ENCODE assay signal across 23 cellular contexts in the genomic region with DNA sequence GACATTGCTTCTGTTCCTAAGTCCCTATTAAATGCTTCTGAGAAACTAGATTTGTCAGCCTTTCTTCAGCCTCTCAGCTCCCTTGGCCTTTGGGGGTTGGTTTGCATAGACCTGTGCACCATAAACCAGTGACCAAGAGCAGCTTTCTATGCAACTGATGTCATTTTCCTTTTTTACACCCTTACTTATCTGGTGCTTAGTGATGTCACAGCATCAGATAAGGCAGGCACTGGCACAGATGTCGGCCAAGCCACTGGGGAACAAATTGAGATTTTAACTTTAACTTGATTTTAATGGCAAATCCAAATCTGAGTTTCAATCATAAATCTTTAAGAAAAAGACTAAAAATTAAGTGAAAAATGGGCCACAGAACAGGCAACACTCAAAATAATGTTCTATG. TPM values are rescaled to one million over a fixed set of nuclear protein-coding genes. Genes with fewer than 3 reads are reported as not detected.
DNase-seq lines count a peak whose midpoint lies in the region; ATAC-seq, FAIRE-seq and TF ChIP-seq lines count a peak whose summit lies in the region.
"Had no signal": no experiment of that assay in that cellular context is flagged by ENCODE, and none has a peak within 500 bp of the region (broad histone marks: within the 10 kb centered on the region; RNA-seq: fewer than 3 reads in every experiment).

No MANE protein-coding gene starts in this region.

- TF ChIP-seq CTCF in SK-N-SH (IDR thresholded peaks at IDR 0.05): no peak
- TF ChIP-seq CTCF in K562 (IDR thresholded peaks at IDR 0.05 in 2 of 3, conservative IDR thresholded peaks at IDR 0.05 in 1 of 3; ENCODE audit: insufficient read depth in 2 of 3, low read depth in 1 of 3, low read length in 3 of 3): no peak
- TF ChIP-seq CTCF in lower leg skin (IDR thresholded peaks at IDR 0.05): no peak
- TF ChIP-seq CTCF in dorsolateral prefrontal cortex (IDR thresholded peaks at IDR 0.05 in 54 of 56, conservative IDR thresholded peaks at IDR 0.05 in 2 of 56; ENCODE audit: low read depth in 1 of 56, partially characterized antibody in 56 of 56): no peak

- CTCF ChIA-PET in SK-N-SH (lab: Yijun Ruan, JAX) (no interaction called here), K562 (lab: Yijun Ruan, JAX; ENCODE audit: low intra/inter-chr PET ratio) (no interaction called here)

- POLR2A ChIA-PET in SK-N-SH (lab: Yijun Ruan, JAX) (no interaction called here), K562 (lab: Yijun Ruan, JAX) (no interaction called here)

- H3K79me2 ChIP-seq in SK-N-SH (ENCODE audit: insufficient read depth) (no peaks in the 10 kb centered on the region), Karpas-422 (ENCODE audit: low read length) (no peaks in the 10 kb centered on the region), K562 (ENCODE audit: control insufficient read depth, insufficient read depth, low read length) (no peaks in the 10 kb centered on the region)

- in situ Hi-C loops in K562 (cut with MboI): no loop called here

- H3K9me1 ChIP-seq in K562 (ENCODE audit: control insufficient read depth, insufficient read depth, low read length): no peaks in the 10 kb centered on the region

- H3K4me3 ChIP-seq in SK-N-SH (ENCODE audit: low read depth in 2 of 2, low read length in 1 of 2): no peak overlapping the region
- H3K4me3 ChIP-seq in Karpas-422 (ENCODE audit: low read length): no peak overlapping the region
- no peak overlapping the region for H3K4me3 ChIP-seq in K562
- no peak overlapping the region for H3K4me3 ChIP-seq in lower leg skin (ENCODE audit: low read depth, poor library complexity, severe bottlenecking)
- no peak overlapping the region for H3K4me3 ChIP-seq in dorsolateral prefrontal cortex
- H3K4me3 ChIP-seq: BLaER1, GM23338 had no signal

- H3K4me2 ChIP-seq in SK-N-SH (no peak overlapping the region), Karpas-422 (ENCODE audit: low read depth, low read length, poor library complexity, severe bottlenecking) (no peak overlapping the region), K562 (ENCODE audit: insufficient read depth, low read length) (no peak overlapping the region)
- H3K4me2 ChIP-seq: BLaER1, GM23338 had no signal

- intact Hi-C loops in K562 (cut with micrococcal nuclease): loop anchor here (10.0 kb wide), 1 partner anchor 702 kb away; no protein-coding TSS in a partner anchor
- intact Hi-C loops in lower leg skin (cut with DNase I; ENCODE audit: low total_unique reads): no loop called here
- intact Hi-C loops in dorsolateral prefrontal cortex (cut with DNase I): no loop called here

- TF ChIP-seq POLR2A in K562 (conservative IDR thresholded peaks at IDR 0.05) (no peak), lower leg skin (IDR thresholded peaks at IDR 0.05) (no peak)

- H3K9ac ChIP-seq in SK-N-SH: no peak overlapping the region
- H3K9ac ChIP-seq in Karpas-422 (ENCODE audit: low read length): no peak overlapping the region
- no peak overlapping the region for H3K9ac ChIP-seq in K562 (ENCODE audit: insufficient read depth in 1 of 2, low read depth in 2 of 2, low read length in 2 of 2)
- H3K9ac ChIP-seq: BLaER1 had no signal

- H3K9me3 ChIP-seq in SK-N-SH (no peaks in the 10 kb centered on the region), Karpas-422 (ENCODE audit: low read length) (no peaks in the 10 kb centered on the region), K562 (replicated peaks; ENCODE audit: control insufficient read depth, insufficient read depth, low read depth, low read length) (no peaks in the 10 kb centered on the region; the same call in 1 of the 2 replicates)
- H3K9me3 ChIP-seq: BLaER1, Caco-2 had no signal

- WGBS in SK-N-SH (ENCODE audit: low lambda C conversion rate): 8% methylated on average over 1 of the region's 1 CpG
- WGBS in K562 (ENCODE audit: insufficient coverage, low coverage, missing lambda C conversion rate): 0% methylated on average over 1 of the region's 1 CpG
- 81 to 89% methylated on average over 1 of the region's 1 CpG for WGBS in lower leg skin, 2 donors

- BruUV-seq in K562 (replicated peaks; lab: Mats Ljungman, UMichigan): no TSS peak

- ATAC-seq in SK-N-SH treated with all-trans-retinoic acid at 6 μM for 48 hours (no peak), K562 (no peak)
- ATAC-seq: CD8-positive, alpha-beta T cell; GM23338; HCT116 had no signal

- DNase-seq in SK-N-SH (peak; percentile 29), Karpas-422 (peak; percentile 42), K562 (ENCODE audit: extremely low read depth in 1 of 4, low spot score in 3 of 4) (no peak), NCI-H1694 (lab: John Stamatoyannopoulos, UW) (no peak), lower leg skin (ENCODE audit: low spot score in 2 of 2) (no peak), dorsolateral prefrontal cortex (no peak)
- DNase-seq: Caco-2; CD4-positive, CD25-positive, alpha-beta regulatory T cell; CD8-positive, alpha-beta T cell; DMS153; DND-41; H9; HFFc6 had no signal

- H2AFZ ChIP-seq in SK-N-SH (ENCODE audit: low read depth) (no peak overlapping the region), Karpas-422 (ENCODE audit: low read length) (no peak overlapping the region), K562 (ENCODE audit: low read depth, low read length) (no peak overlapping the region)
- H2AFZ ChIP-seq: GM23338 had no signal

- peaks cover 0 to 2% of the 10 kb centered on the region in 2 experiments; a peak in 1 of 4 replicates for H3K4me1 ChIP-seq in SK-N-SH (ENCODE audit: control insufficient read depth in 1 of 2, insufficient read depth in 2 of 2, low read depth in 1 of 2, low read length in 1 of 2)
- peaks cover 4% of the 10 kb centered on the region; the same call in 1 of the 2 replicates for H3K4me1 ChIP-seq in Karpas-422 (ENCODE audit: low read length)
- no peaks in the 10 kb centered on the region for H3K4me1 ChIP-seq in K562 (replicated peaks in 1 of 2; ENCODE audit: control insufficient read depth in 2 of 2, insufficient read depth in 2 of 2, low read length in 2 of 2)
- H3K4me1 ChIP-seq: BLaER1, Caco-2 had no signal

- FAIRE-seq in K562 (lab: Jason Lieb, UNC): no peak
- FAIRE-seq: A204.1, G401.6, GM18507 had no signal

- H3K27ac ChIP-seq in SK-N-SH (ENCODE audit: low read depth in 2 of 2, low read length in 1 of 2) (no peak overlapping the region), Karpas-422 (ENCODE audit: low read length) (no peak overlapping the region), K562 (ENCODE audit: extremely low read depth, low read depth, low read length) (no peak overlapping the region), dorsolateral prefrontal cortex (no peak overlapping the region)
- H3K27ac ChIP-seq: 22Rv1, BLaER1, C4-2B had no signal

- H3K9me2 ChIP-seq in SK-N-SH (no peaks in the 10 kb centered on the region), Karpas-422 (replicated peaks; ENCODE audit: insufficient read depth, low read length) (no peaks in the 10 kb centered on the region)

- no peak for TF ChIP-seq RAD21 in SK-N-SH (IDR thresholded peaks at IDR 0.05; ENCODE audit: low read length)
- no peak for TF ChIP-seq RAD21 in K562 (CRISPR knock-in tag; conservative IDR thresholded peaks at IDR 0.05 in 1 of 2, IDR thresholded peaks at IDR 0.05 in 1 of 2)

- no peaks in the 10 kb centered on the region for H3K27me3 ChIP-seq in SK-N-SH (ENCODE audit: insufficient read depth)
- H3K27me3 ChIP-seq in Karpas-422 (ENCODE audit: low read length): no peaks in the 10 kb centered on the region
- H3K27me3 ChIP-seq in K562 (ENCODE audit: control insufficient read depth in 2 of 2, insufficient read depth in 2 of 2, low read length in 2 of 2): 0 out of 5 replicates have a peak, but pooled peaks cover 0 to 9% of the 10 kb centered on the region in 2 experiments
- peaks cover 0 to 11% (median 0%) of the 10 kb centered on the region in 45 donors for H3K27me3 ChIP-seq in dorsolateral prefrontal cortex

- no peaks in the 10 kb centered on the region for H3F3A ChIP-seq in SK-N-SH (replicated peaks; ENCODE audit: insufficient read depth)

- no peak for TF ChIP-seq EP300 in SK-N-SH (IDR thresholded peaks at IDR 0.05; ENCODE audit: borderline replicate concordance in 1 of 2, low read depth in 1 of 2, low read length in 1 of 2)
- no peak for TF ChIP-seq EP300 in K562 (IDR thresholded peaks at IDR 0.05; ENCODE audit: low read length)

- no peaks in the 10 kb centered on the region for H3K36me3 ChIP-seq in SK-N-SH (replicated peaks in 1 of 2; ENCODE audit: control insufficient read depth in 1 of 2, insufficient read depth in 2 of 2, low read length in 1 of 2)
- H3K36me3 ChIP-seq in Karpas-422 (ENCODE audit: insufficient read depth, low read length): no peaks in the 10 kb centered on the region
- no peaks in the 10 kb centered on the region for H3K36me3 ChIP-seq in K562 (ENCODE audit: control insufficient read depth, insufficient read depth, low read length)
- H3K36me3 ChIP-seq: BLaER1 had no signal

- no peaks in the 10 kb centered on the region for H4K20me1 ChIP-seq in SK-N-SH (ENCODE audit: insufficient read depth)
- H4K20me1 ChIP-seq in Karpas-422 (ENCODE audit: insufficient read depth, low read depth, low read length): no peaks in the 10 kb centered on the region
- H4K20me1 ChIP-seq in K562 (replicated peaks; ENCODE audit: control insufficient read depth, insufficient read depth, low read length): no peaks in the 10 kb centered on the region
- H4K20me1 ChIP-seq: BLaER1 had no signal

RNA-seq across cellular contexts. Expression of a gene that starts 59.8 kb away (rescaled TPM):
- 0.07 and 0.10 TPM in 2 replicates for polyA plus RNA-seq in SK-N-SH (2012; rRNA removed)
- polyA plus RNA-seq in SK-N-SH (2012; cell fraction: cytosol; rRNA removed): 0.07 and 0.12 TPM in 2 replicates
- 0.18 and 0.24 TPM in 2 replicates for polyA plus RNA-seq in SK-N-SH (2012; cell fraction: nucleus; rRNA removed)
- 0.14 TPM in 1 of 2 replicates, not detected in the other for total RNA-seq in Karpas-422 (2014; rRNA removed; shearing (Covaris generic); ENCODE audit: low replicate concordance)
- not detected in 2 replicates for total RNA-seq in K562 (2011; cell fraction: chromatin; rRNA removed; ENCODE audit: low replicate concordance)
- not detected in 2 replicates for total RNA-seq in K562 (2011; cell fraction: nucleolus; rRNA removed)
- total RNA-seq in K562 (2011; cell fraction: nucleoplasm; rRNA removed): not detected in 2 replicates
- total RNA-seq in K562 (2014; rRNA removed): 0.20 TPM in 1 of 2 replicates, not detected in the other
- total RNA-seq in K562 (2014; rRNA removed; fragmentation: Illumina TruSeq; extraction: Trizol): 0.04 and 0.16 TPM in 2 replicates
- total RNA-seq in K562 (2015; rRNA removed; fragmentation: Illumina TruSeq; extraction: Trizol): 0.25 and 0.26 TPM in 2 replicates
- 0.35 and 0.45 TPM in 2 replicates for total RNA-seq in K562 (2021)
- polyA plus RNA-seq in K562 (2011; rRNA removed): not detected in 2 replicates
- polyA plus RNA-seq in K562 (2011; cell fraction: cytosol; rRNA removed): not detected in 2 replicates
- polyA plus RNA-seq in K562 (2011; cell fraction: nucleus; rRNA removed): not detected in 2 replicates
- polyA plus RNA-seq in K562 (2012): 0.10 and 0.78 TPM in 2 replicates
- 0.08 and 0.15 TPM in 2 replicates for polyA plus RNA-seq in K562 (2014; fragmentation: Illumina TruSeq; extraction: Trizol)
- under 1 TPM; 0.08 TPM for polyA plus RNA-seq in K562 (2014; fragmentation: Nextera tagmentation; extraction: Ambion mirVana)
- 0.18 TPM in 1 of 2 replicates, not detected in the other for polyA plus RNA-seq in K562 (2014; rRNA removed)
- polyA minus RNA-seq in K562 (2011; rRNA and poly(A)+ RNA removed): not detected in 2 replicates
- polyA minus RNA-seq in K562 (2011; cell fraction: cytosol; rRNA and poly(A)+ RNA removed): not detected in 2 replicates
- polyA minus RNA-seq in K562 (2011; cell fraction: nucleus; rRNA and poly(A)+ RNA removed): not detected in 2 replicates
- 1 to 10 TPM in 3 of 4 donors, under 1 TPM in 1; 0.08 to 4.3 (median 2.9) TPM for total RNA-seq in lower leg skin
- total RNA-seq in dorsolateral prefrontal cortex: 10 to 100 TPM in 25 of 120 experiments, 1 to 10 TPM in 95; 2.7 to 14.6 (median 7.8) TPM
- total RNA-seq: CD4-positive, CD25-positive, alpha-beta regulatory T cell; HFFc6 had no signal
- polyA plus RNA-seq: AG04450 had no signal

Comparison
In these comparisons a context has a peak if more than half of its experiments do, and no peak if none do; other contexts are left out.
1. DNase-seq: peak in SK-N-SH (single experiment) and Karpas-422 (single experiment); none in K562 (0 of 4), NCI-H1694 (single experiment), lower leg skin (0 of 2) and dorsolateral prefrontal cortex (0 of 10).